In genomic region chr5:5179079-5179478, GRCh38 we compare ENCODE assay signal across 29 cellular contexts. TPM values are rescaled to one million over a fixed set of nuclear protein-coding genes. Genes with fewer than 3 reads are reported as not detected.
A peak's percentile ranks its signal among the peaks of the same experiment; 100 is the strongest.
DNase-seq lines count a peak whose midpoint lies in the region; ATAC-seq lines count a peak whose summit lies in the region.
"Had no signal": no experiment of that assay in that cellular context is flagged by ENCODE, and none has a peak within 500 bp of the region (broad histone marks: within the 10 kb centered on the region; RNA-seq: fewer than 3 reads in every experiment).

No MANE protein-coding gene starts in this region.

- no peaks in the 10 kb centered on the region; the same call in 1 of the 2 replicates for H3K36me3 ChIP-seq in H7 (replicated peaks; ENCODE audit: control insufficient read depth, insufficient read depth, low read length)
- H3K36me3 ChIP-seq in iPS-18a (ENCODE audit: control insufficient read depth, low read depth, low read length), result no peaks in the 10 kb centered on the region
- H3K36me3 ChIP-seq: BLaER1 treated with 17β-estradiol and CSF1 and Interleukin-3, amounts not matched to agents 10 nM and 100 nM; sigmoid colon; SJCRH30; thyroid gland; vagina had no signal

- H3K9me3 ChIP-seq in iPS-18a (ENCODE audit: control insufficient read depth, low read depth, low read length), result no peaks in the 10 kb centered on the region
- H3K9me3 ChIP-seq: psoas muscle, sigmoid colon, SJCRH30, thyroid gland, vagina had no signal

- H3K9ac ChIP-seq in iPS-18a (ENCODE audit: low read length), result no peak overlapping the region
- H3K9ac ChIP-seq: BLaER1 treated with 17β-estradiol and CSF1 and Interleukin-3, amounts not matched to agents 10 nM and 100 nM had no signal

- no peak overlapping the region for H3K27ac ChIP-seq in iPS-18a (ENCODE audit: low read length)
- H3K27ac ChIP-seq: BLaER1 treated with 17β-estradiol and CSF1 and Interleukin-3, amounts not matched to agents 10 nM and 100 nM; psoas muscle; sigmoid colon; SJCRH30; thyroid gland; vagina had no signal

- DNase-seq in H7 (peak; percentile 20), RKO (ENCODE audit: low spot score) (peak; percentile 7), NK-92 (lab: John Stamatoyannopoulos, UW; ENCODE audit: unreplicated experiment) (no peak), NCI-H128 (lab: John Stamatoyannopoulos, UW; ENCODE audit: unreplicated experiment) (no peak)
- no peak for DNase-seq in stimulated activated naive CD8-positive, alpha-beta T cell treated with anti-CD3 and anti-CD28 coated beads, Interleukin-15, Interleukin-2, amounts not matched to agents 100 U/mL and 50 U/mL, for 24 hours
- DNase-seq: activated CD4-positive, CD25-positive, alpha-beta regulatory T cell; activated T-cell treated with anti-CD3 and anti-CD28 coated beads, Interleukin-2, amount 50 U/mL, for 48 hours; cortex of kidney; effector memory CD4-positive, alpha-beta T cell; GDM1; MV-4-11; naive thymus-derived CD8-positive, alpha-beta T cell; NCI-H446 treated with DMSO at 0.1 percent for 48 hours; NCI-H82; psoas muscle; RPMI8226; sigmoid colon; SJCRH30; stimulated activated CD4-positive, alpha-beta T cell treated with anti-CD3 and anti-CD28 coated beads, Interleukin-12 subunit alpha, Interleukin-12 subunit beta, amount 100 ng/mL, for 4 hours; stimulated activated CD4-positive, alpha-beta T cell treated with anti-CD3 and anti-CD28 coated beads, Interleukin-2, amount 100 ng/mL, for 48 hours; thyroid gland had no signal

- H3K4me3 ChIP-seq in H7 (ENCODE audit: insufficient read depth, low read depth, low read length) (no peak overlapping the region), iPS-18a (ENCODE audit: low read length) (peak overlapping the region; percentile 41)
- H3K4me3 ChIP-seq: BLaER1 treated with 17β-estradiol and CSF1 and Interleukin-3, amounts not matched to agents 10 nM and 100 nM; lung; psoas muscle; sigmoid colon; SJCRH30; thyroid gland; vagina had no signal

- H3K27me3 ChIP-seq in H7 (ENCODE audit: control insufficient read depth, insufficient read depth, low read length), result no peaks in the 10 kb centered on the region
- no peaks in the 10 kb centered on the region for H3K27me3 ChIP-seq in iPS-18a (ENCODE audit: control insufficient read depth, insufficient read depth, low read length)
- H3K27me3 ChIP-seq: BLaER1 treated with 17β-estradiol and CSF1 and Interleukin-3, amounts not matched to agents 10 nM and 100 nM; sigmoid colon; SJCRH30; thyroid gland; vagina had no signal

- no peak for ATAC-seq in stimulated activated naive CD8-positive, alpha-beta T cell treated with anti-CD3 and anti-CD28 coated beads, Interleukin-15, Interleukin-2, amounts not matched to agents 100 U/mL and 50 U/mL, for 24 hours
- ATAC-seq in HG02852 (IDR thresholded peaks at IDR 0.05; ENCODE audit: unreplicated experiment), result no peak
- ATAC-seq: HepG2; naive thymus-derived CD8-positive, alpha-beta T cell; psoas muscle had no signal

- H3K4me1 ChIP-seq in iPS-18a (ENCODE audit: control insufficient read depth, low read depth, low read length), result peaks cover 71% of the 10 kb centered on the region
- H3K4me1 ChIP-seq: BLaER1 treated with 17β-estradiol and CSF1 and Interleukin-3, amounts not matched to agents 10 nM and 100 nM; psoas muscle; sigmoid colon; SJCRH30; thyroid gland; vagina had no signal

RNA-seq across cellular contexts. Expression of gene ADAMTS16, which starts 38.9 kb away (rescaled TPM):
- total RNA-seq in H7 (2014; rRNA removed; shearing (Covaris generic)), result 12.3 and 15.1 TPM in 2 replicates
- total RNA-seq: cardiac septum; mononuclear cell; naive thymus-derived CD8-positive, alpha-beta T cell had no signal

Comparison
In these comparisons a context has a peak if more than half of its experiments do, and no peak if none do; other contexts are left out.
1. DNase-seq: peak in H7 (single experiment) and RKO (single experiment); none in NK-92 (single experiment), stimulated activated naive CD8-positive, alpha-beta T cell treated with anti-CD3 and anti-CD28 coated beads, Interleukin-15, Interleukin-2, amounts not matched to agents 100 U/mL and 50 U/mL, for 24 hours (single experiment) and NCI-H128 (single experiment).